7 cellular contexts compared by ENCODE assay signal in genomic region chr19:1238373-1239303, GRCh38. TPM values are rescaled to one million over a fixed set of nuclear protein-coding genes. Genes with fewer than 3 reads are reported as not detected.
DNase-seq lines count a peak whose midpoint lies in the region; ATAC-seq and TF ChIP-seq lines count a peak whose summit lies in the region.

No MANE protein-coding gene starts in this region.

- CTCF ChIA-PET in activated CD8-positive, alpha-beta T cell treated with anti-CD3 and anti-CD28 coated beads for 36 hours (lab: Charles Lee): interaction anchor here (0.9 to 1.1 kb wide), 2 partner anchors 28 to 254 kb away, joined by 4 to 6 read pairs; partner anchors contain the start of gene WDR18

- POLR2A ChIA-PET in activated CD8-positive, alpha-beta T cell treated with anti-CD3 and anti-CD28 coated beads for 36 hours (lab: Charles Lee): interaction anchor here (0.7 to 1.5 kb wide), 7 partner anchors 13 to 159 kb away, joined by 3 to 4 read pairs (median 3); no protein-coding TSS in a partner anchor

- no peak for DNase-seq in HFF-Myc (ENCODE audit: extremely low read depth, low read depth)
- DNase-seq in activated CD8-positive, alpha-beta T cell treated with anti-CD3 and anti-CD28 coated beads for 36 hours: no peak
- DNase-seq in right cardiac atrium: no peak
- no peak for DNase-seq in stimulated activated naive B cell treated with anti-CD40 and anti-IgM and Interleukin-4, amounts not matched to agents 10 μg/mL and 1 μg/mL and 100 μg/mL, for 72 hours
- no peak for DNase-seq in mesenteric fat pad (ENCODE audit: low spot score)

- peak overlapping the region; percentile 36 for H3K27ac ChIP-seq in right cardiac atrium (ENCODE audit: low read length)

- no peaks in the 10 kb centered on the region for H3K4me1 ChIP-seq in right cardiac atrium (ENCODE audit: control insufficient read depth, insufficient read depth, low read length)

- H3K9me3 ChIP-seq in right cardiac atrium (ENCODE audit: control insufficient read depth, low read length): no peaks in the 10 kb centered on the region

- H3K4me3 ChIP-seq in HFF-Myc (replicated peaks; ENCODE audit: low read depth, low read length) (peak overlapping the region; percentile 32), right cardiac atrium (ENCODE audit: low read length) (peak overlapping the region; percentile 61)

- H3K9me3 Mint-ChIP-seq in activated CD8-positive, alpha-beta T cell treated with anti-CD3 and anti-CD28 coated beads for 36 hours: no peaks in the 10 kb centered on the region
- no peaks in the 10 kb centered on the region for H3K9me3 Mint-ChIP-seq in stimulated activated naive B cell treated with anti-CD40 and anti-IgM and Interleukin-4, amounts not matched to agents 10 μg/mL and 1 μg/mL and 100 μg/mL, for 72 hours

- H3K27ac Mint-ChIP-seq in activated CD8-positive, alpha-beta T cell treated with anti-CD3 and anti-CD28 coated beads for 36 hours: peak overlapping the region; percentile 48
- H3K27ac Mint-ChIP-seq in stimulated activated naive B cell treated with anti-CD40 and anti-IgM and Interleukin-4, amounts not matched to agents 10 μg/mL and 1 μg/mL and 100 μg/mL, for 72 hours: peak overlapping the region; percentile 92

- TF ChIP-seq CTCF in HFF-Myc (IDR thresholded peaks at IDR 0.05; ENCODE audit: low read depth, low read length, missing control alignments): no peak
- TF ChIP-seq CTCF in activated CD8-positive, alpha-beta T cell treated with anti-CD3 and anti-CD28 coated beads for 36 hours (IDR thresholded peaks at IDR 0.05): no peak

- H3K27me3 Mint-ChIP-seq in activated CD8-positive, alpha-beta T cell treated with anti-CD3 and anti-CD28 coated beads for 36 hours: peaks cover 8% of the 10 kb centered on the region
- peaks cover 8 to 25% of the 10 kb centered on the region in 2 donors for H3K27me3 Mint-ChIP-seq in stimulated activated naive B cell treated with anti-CD40 and anti-IgM and Interleukin-4, amounts not matched to agents 10 μg/mL and 1 μg/mL and 100 μg/mL, for 72 hours

- H3K4me3 Mint-ChIP-seq in activated CD8-positive, alpha-beta T cell treated with anti-CD3 and anti-CD28 coated beads for 36 hours: peak overlapping the region; percentile 70
- peak overlapping the region; percentile 80 to 86 for H3K4me3 Mint-ChIP-seq in stimulated activated naive B cell treated with anti-CD40 and anti-IgM and Interleukin-4, amounts not matched to agents 10 μg/mL and 1 μg/mL and 100 μg/mL, for 72 hours

- ATAC-seq in activated CD8-positive, alpha-beta T cell treated with anti-CD3 and anti-CD28 coated beads for 36 hours: no peak
- no peak for ATAC-seq in right cardiac atrium
- no peak for ATAC-seq in stimulated activated naive B cell treated with anti-CD40 and anti-IgM and Interleukin-4, amounts not matched to agents 10 μg/mL and 1 μg/mL and 100 μg/mL, for 72 hours (replicated peaks)
- no peak for ATAC-seq in GM21576 (IDR thresholded peaks at IDR 0.05; ENCODE audit: unreplicated experiment)
- no peak for ATAC-seq in GM21717 (IDR thresholded peaks at IDR 0.05; ENCODE audit: unreplicated experiment)

- peaks cover 27% of the 10 kb centered on the region for H3K4me1 Mint-ChIP-seq in activated CD8-positive, alpha-beta T cell treated with anti-CD3 and anti-CD28 coated beads for 36 hours (ENCODE audit: low read depth)
- H3K4me1 Mint-ChIP-seq in stimulated activated naive B cell treated with anti-CD40 and anti-IgM and Interleukin-4, amounts not matched to agents 10 μg/mL and 1 μg/mL and 100 μg/mL, for 72 hours: peaks cover 21 to 43% of the 10 kb centered on the region in 2 donors

- WGBS in right cardiac atrium: 58% methylated on average over 34 of the region's 34 CpGs

- intact Hi-C loops in activated CD8-positive, alpha-beta T cell treated with anti-CD3 and anti-CD28 coated beads for 36 hours (cut with micrococcal nuclease): no loop called here
- intact Hi-C loops in right cardiac atrium (cut with DNase I): no loop called here

- no peaks in the 10 kb centered on the region for H3K27me3 ChIP-seq in right cardiac atrium (ENCODE audit: control insufficient read depth, insufficient read depth)

- H3K36me3 Mint-ChIP-seq in activated CD8-positive, alpha-beta T cell treated with anti-CD3 and anti-CD28 coated beads for 36 hours (ENCODE audit: low read depth): peaks cover 4% of the 10 kb centered on the region
- no peaks in the 10 kb centered on the region for H3K36me3 Mint-ChIP-seq in stimulated activated naive B cell treated with anti-CD40 and anti-IgM and Interleukin-4, amounts not matched to agents 10 μg/mL and 1 μg/mL and 100 μg/mL, for 72 hours

RNA-seq across cellular contexts. Expression of gene CBARP, which starts 0.8 kb away (rescaled TPM):
- total RNA-seq in activated CD8-positive, alpha-beta T cell treated with anti-CD3 and anti-CD28 coated beads for 36 hours: under 1 TPM; 0.49 to 0.86 TPM
- 1 to 10 TPM in 3 of 4 donors, under 1 TPM in 1; 0.89 to 2.2 (median 1.5) TPM for total RNA-seq in right cardiac atrium
- 0.97 TPM for polyA plus RNA-seq in right cardiac atrium
- 6.2 TPM for total RNA-seq in mesenteric fat pad

RNA-seq across cellular contexts. Expression of gene ATP5F1D, which starts 2.9 kb away (rescaled TPM):
- 100 to 1,000 TPM; 186 to 199 TPM for total RNA-seq in activated CD8-positive, alpha-beta T cell treated with anti-CD3 and anti-CD28 coated beads for 36 hours
- 100 to 1,000 TPM; 490 to 706 (median 622) TPM for total RNA-seq in right cardiac atrium
- 660 TPM for polyA plus RNA-seq in right cardiac atrium
- total RNA-seq in mesenteric fat pad: 189 TPM

RNA-seq across cellular contexts. Expression of gene MIDN, which starts 9.7 kb away (rescaled TPM):
- 10 to 100 TPM; 41.1 to 43.9 TPM for total RNA-seq in activated CD8-positive, alpha-beta T cell treated with anti-CD3 and anti-CD28 coated beads for 36 hours
- total RNA-seq in right cardiac atrium (100 to 1,000 TPM in 1 of 4 donors, 10 to 100 TPM in 3; 50.2 to 123 (median 62.4) TPM), mesenteric fat pad (156 TPM)
- polyA plus RNA-seq in right cardiac atrium: 45.6 TPM

RNA-seq across cellular contexts. Expression of gene CIRBP, which starts 30.5 kb away (rescaled TPM):
- 100 to 1,000 TPM; 161 to 180 TPM for total RNA-seq in activated CD8-positive, alpha-beta T cell treated with anti-CD3 and anti-CD28 coated beads for 36 hours
- total RNA-seq in right cardiac atrium (100 to 1,000 TPM; 288 to 417 (median 333) TPM), mesenteric fat pad (243 TPM)
- 370 TPM for polyA plus RNA-seq in right cardiac atrium

RNA-seq across cellular contexts. Expression of gene STK11, which starts 33.1 kb away (rescaled TPM):
- 10 to 100 TPM; 55.1 to 58.0 TPM for total RNA-seq in activated CD8-positive, alpha-beta T cell treated with anti-CD3 and anti-CD28 coated beads for 36 hours
- total RNA-seq in right cardiac atrium: 10 to 100 TPM; 56.9 to 62.0 (median 57.7) TPM
- polyA plus RNA-seq in right cardiac atrium: 64.5 TPM
- 60.8 TPM for total RNA-seq in mesenteric fat pad
